ENCODE assay signal across 19 cellular contexts in genomic region chr18:227902-228301, GRCh38.
"Had no signal": no experiment of that assay in that cellular context is flagged by ENCODE, and none has a peak within 500 bp of the region (broad histone marks: within the 10 kb centered on the region; RNA-seq: fewer than 3 reads in every experiment).

No MANE protein-coding gene starts in this region.

- H3K36me3 ChIP-seq: uterus had no signal

- H3K9me3 Mint-ChIP-seq: nephron progenitor cell had no signal

- DNase-seq: effector memory CD4-positive, alpha-beta T cell; esophagus squamous epithelium; glutamatergic neuron; kidney; left cardiac atrium; left ventricle myocardium inferior; mesenchymal stem cell; midbrain; nephron progenitor cell; small intestine; stimulated activated CD4-positive, alpha-beta T cell treated with anti-CD3 and anti-CD28 coated beads, Interleukin-12 subunit alpha, Interleukin-12 subunit beta, amount 100 ng/mL, for 4 hours; stimulated activated naive CD8-positive, alpha-beta T cell treated with anti-CD3 and anti-CD28 coated beads, Interleukin-15, Interleukin-2, amounts not matched to agents 100 U/mL and 50 U/mL, for 24 hours; thyroid gland; upper lobe of left lung; uterus had no signal

- H3K9me3 ChIP-seq: esophagus squamous epithelium, gastroesophageal sphincter, left ventricle myocardium inferior, right atrium auricular region, suprapubic skin, thyroid gland, upper lobe of left lung, uterus had no signal

- H3K27ac ChIP-seq: esophagus squamous epithelium, gastroesophageal sphincter, left ventricle myocardium inferior, right atrium auricular region, suprapubic skin, thyroid gland, upper lobe of left lung, uterus had no signal

- H3K4me3 ChIP-seq: esophagus squamous epithelium, gastroesophageal sphincter, left ventricle myocardium inferior, lung, right atrium auricular region, suprapubic skin, thyroid gland, upper lobe of left lung, uterus had no signal

- H3K4me1 ChIP-seq: esophagus squamous epithelium, gastroesophageal sphincter, left ventricle myocardium inferior, right atrium auricular region, suprapubic skin, thyroid gland, upper lobe of left lung, uterus had no signal

- H3K27me3 ChIP-seq: esophagus squamous epithelium, gastroesophageal sphincter, right atrium auricular region, suprapubic skin, thyroid gland, upper lobe of left lung, uterus had no signal

- H3K4me3 Mint-ChIP-seq: nephron progenitor cell had no signal

- H3K4me1 Mint-ChIP-seq: nephron progenitor cell had no signal

- ATAC-seq: gastroesophageal sphincter; left cardiac atrium; stimulated activated naive CD8-positive, alpha-beta T cell treated with anti-CD3 and anti-CD28 coated beads, Interleukin-15, Interleukin-2, amounts not matched to agents 100 U/mL and 50 U/mL, for 24 hours had no signal
